ENCODE assay signal across 8 cellular contexts in genomic region chr12:8001473-8001872, GRCh38. TPM values are rescaled to one million over a fixed set of nuclear protein-coding genes. Genes with fewer than 3 reads are reported as not detected.
A peak's percentile ranks its signal among the peaks of the same experiment; 100 is the strongest.
DNase-seq lines count a peak whose midpoint lies in the region; ATAC-seq and TF ChIP-seq lines count a peak whose summit lies in the region.
"Not testable (repeated sequence)": the region's sequence is repeated elsewhere in the genome, so short reads cannot be mapped to it uniquely, and the experiment has no call there.

No MANE protein-coding gene starts in this region.

- not testable (repeated sequence) for H3K4me3 Mint-ChIP-seq in CD14-positive monocyte; T-helper 2 cell treated with Interferon-gamma antibody and Interleukin-4, amounts not matched to agents 5 μg/mL and 100 μg/mL, for 36 hours; activated CD8-positive, alpha-beta T cell treated with anti-CD3 and anti-CD28 coated beads for 36 hours; natural killer cell treated with Interleukin-12 subunit alpha and Interleukin-12 subunit beta and Interleukin-15 and Interleukin-18, amount 100 ng/mL, for 72 hours
- peak overlapping the region; percentile 38 for H3K4me3 Mint-ChIP-seq in activated T-helper 17 cell treated with anti-CD3 and anti-CD28 coated beads, Interleukin-2, amount 50 U/mL, for 72 hours

- ATAC-seq in activated CD8-positive, alpha-beta T cell treated with anti-CD3 and anti-CD28 coated beads for 36 hours: peak; percentile 80
- ATAC-seq in activated T-helper 17 cell treated with anti-CD3 and anti-CD28 coated beads, Interleukin-2, amount 50 U/mL, for 72 hours (replicated peaks): peak; percentile 100
- ATAC-seq in natural killer cell treated with Interleukin-12 subunit alpha and Interleukin-12 subunit beta and Interleukin-15 and Interleukin-18, amount 100 ng/mL, for 72 hours: peak; percentile 50 to 68
- ATAC-seq in stimulated activated naive CD8-positive, alpha-beta T cell treated with anti-CD3 and anti-CD28 coated beads, Interleukin-15, Interleukin-2, amounts not matched to agents 100 U/mL and 50 U/mL, for 24 hours: peak; percentile 80

- peak; percentile 50 for DNase-seq in CD14-positive monocyte (ENCODE audit: low spot score)
- peak; percentile 14 for DNase-seq in HCEC 1CT
- DNase-seq in T-helper 2 cell treated with Interferon-gamma antibody and Interleukin-4, amounts not matched to agents 5 μg/mL and 100 μg/mL, for 36 hours (ENCODE audit: low spot score): peak; percentile 15
- DNase-seq in activated CD8-positive, alpha-beta T cell treated with anti-CD3 and anti-CD28 coated beads for 36 hours: peak; percentile 48
- DNase-seq in epithelial cell of esophagus (ENCODE audit: low read depth): peak; percentile 28
- DNase-seq in natural killer cell treated with Interleukin-12 subunit alpha and Interleukin-12 subunit beta and Interleukin-15 and Interleukin-18, amount 100 ng/mL, for 72 hours (ENCODE audit: low spot score); stimulated activated naive CD8-positive, alpha-beta T cell treated with anti-CD3 and anti-CD28 coated beads, Interleukin-15, Interleukin-2, amounts not matched to agents 100 U/mL and 50 U/mL, for 24 hours: not testable (repeated sequence)

- H3K4me3 ChIP-seq in epithelial cell of esophagus (ENCODE audit: low read length): not testable (repeated sequence)

- POLR2A ChIA-PET in activated CD8-positive, alpha-beta T cell treated with anti-CD3 and anti-CD28 coated beads for 36 hours (lab: Charles Lee): not testable (repeated sequence)

- intact Hi-C loops in CD14-positive monocyte (cut with micrococcal nuclease); activated CD8-positive, alpha-beta T cell treated with anti-CD3 and anti-CD28 coated beads for 36 hours (cut with micrococcal nuclease): not testable (repeated sequence)

- peak overlapping the region in 1 of 7 donors; percentile 31 for H3K27ac Mint-ChIP-seq in CD14-positive monocyte
- not testable (repeated sequence) for H3K27ac Mint-ChIP-seq in T-helper 2 cell treated with Interferon-gamma antibody and Interleukin-4, amounts not matched to agents 5 μg/mL and 100 μg/mL, for 36 hours; activated CD8-positive, alpha-beta T cell treated with anti-CD3 and anti-CD28 coated beads for 36 hours; natural killer cell treated with Interleukin-12 subunit alpha and Interleukin-12 subunit beta and Interleukin-15 and Interleukin-18, amount 100 ng/mL, for 72 hours
- H3K27ac Mint-ChIP-seq in activated T-helper 17 cell treated with anti-CD3 and anti-CD28 coated beads, Interleukin-2, amount 50 U/mL, for 72 hours: peak overlapping the region; percentile 57

- not testable (repeated sequence) for TF ChIP-seq CTCF in CD14-positive monocyte (IDR thresholded peaks at IDR 0.05); activated CD8-positive, alpha-beta T cell treated with anti-CD3 and anti-CD28 coated beads for 36 hours (IDR thresholded peaks at IDR 0.05); epithelial cell of esophagus (IDR thresholded peaks at IDR 0.05; ENCODE audit: insufficient read depth, low read depth, low read length, missing control alignments)

- CTCF ChIA-PET in activated CD8-positive, alpha-beta T cell treated with anti-CD3 and anti-CD28 coated beads for 36 hours (lab: Charles Lee): not testable (repeated sequence)

- not testable (repeated sequence) for H3K27me3 Mint-ChIP-seq in CD14-positive monocyte (ENCODE audit: low read depth in 3 of 3); T-helper 2 cell treated with Interferon-gamma antibody and Interleukin-4, amounts not matched to agents 5 μg/mL and 100 μg/mL, for 36 hours (ENCODE audit: low read depth); activated CD8-positive, alpha-beta T cell treated with anti-CD3 and anti-CD28 coated beads for 36 hours; activated T-helper 17 cell treated with anti-CD3 and anti-CD28 coated beads, Interleukin-2, amount 50 U/mL, for 72 hours
- H3K27me3 Mint-ChIP-seq in natural killer cell treated with Interleukin-12 subunit alpha and Interleukin-12 subunit beta and Interleukin-15 and Interleukin-18, amount 100 ng/mL, for 72 hours: peaks cover 7 to 16% of the 10 kb centered on the region in 2 donors

- not testable (repeated sequence) for H3K36me3 Mint-ChIP-seq in CD14-positive monocyte; T-helper 2 cell treated with Interferon-gamma antibody and Interleukin-4, amounts not matched to agents 5 μg/mL and 100 μg/mL, for 36 hours (ENCODE audit: low read depth); activated CD8-positive, alpha-beta T cell treated with anti-CD3 and anti-CD28 coated beads for 36 hours (ENCODE audit: low read depth); activated T-helper 17 cell treated with anti-CD3 and anti-CD28 coated beads, Interleukin-2, amount 50 U/mL, for 72 hours (ENCODE audit: low read depth); natural killer cell treated with Interleukin-12 subunit alpha and Interleukin-12 subunit beta and Interleukin-15 and Interleukin-18, amount 100 ng/mL, for 72 hours

- not testable (repeated sequence) for H3K4me1 Mint-ChIP-seq in CD14-positive monocyte; T-helper 2 cell treated with Interferon-gamma antibody and Interleukin-4, amounts not matched to agents 5 μg/mL and 100 μg/mL, for 36 hours (ENCODE audit: low read depth); activated CD8-positive, alpha-beta T cell treated with anti-CD3 and anti-CD28 coated beads for 36 hours (ENCODE audit: low read depth); activated T-helper 17 cell treated with anti-CD3 and anti-CD28 coated beads, Interleukin-2, amount 50 U/mL, for 72 hours; natural killer cell treated with Interleukin-12 subunit alpha and Interleukin-12 subunit beta and Interleukin-15 and Interleukin-18, amount 100 ng/mL, for 72 hours (ENCODE audit: low read depth in 2 of 2)

- peaks cover 2 to 13% (median 8%) of the 10 kb centered on the region in 7 donors for H3K9me3 Mint-ChIP-seq in CD14-positive monocyte
- H3K9me3 Mint-ChIP-seq in T-helper 2 cell treated with Interferon-gamma antibody and Interleukin-4, amounts not matched to agents 5 μg/mL and 100 μg/mL, for 36 hours; activated CD8-positive, alpha-beta T cell treated with anti-CD3 and anti-CD28 coated beads for 36 hours; activated T-helper 17 cell treated with anti-CD3 and anti-CD28 coated beads, Interleukin-2, amount 50 U/mL, for 72 hours; natural killer cell treated with Interleukin-12 subunit alpha and Interleukin-12 subunit beta and Interleukin-15 and Interleukin-18, amount 100 ng/mL, for 72 hours: not testable (repeated sequence)

RNA-seq across cellular contexts. Expression of gene FOXJ2, which starts 31.0 kb away (rescaled TPM):
- 1 to 10 TPM; 4.9 to 7.4 TPM for polyA plus RNA-seq in CD14-positive monocyte
- total RNA-seq in activated CD8-positive, alpha-beta T cell treated with anti-CD3 and anti-CD28 coated beads for 36 hours: 10 to 100 TPM; 11.1 to 12.8 TPM
- total RNA-seq in activated T-helper 17 cell treated with anti-CD3 and anti-CD28 coated beads, Interleukin-2, amount 50 U/mL, for 72 hours: 10 to 100 TPM; 14.3 to 15.1 TPM
- 10 to 100 TPM; 16.2 to 17.2 TPM for total RNA-seq in natural killer cell treated with Interleukin-12 subunit alpha and Interleukin-12 subunit beta and Interleukin-15 and Interleukin-18, amount 100 ng/mL, for 72 hours
